Comparison of ENCODE assay signal across 27 cellular contexts in the genomic region with DNA sequence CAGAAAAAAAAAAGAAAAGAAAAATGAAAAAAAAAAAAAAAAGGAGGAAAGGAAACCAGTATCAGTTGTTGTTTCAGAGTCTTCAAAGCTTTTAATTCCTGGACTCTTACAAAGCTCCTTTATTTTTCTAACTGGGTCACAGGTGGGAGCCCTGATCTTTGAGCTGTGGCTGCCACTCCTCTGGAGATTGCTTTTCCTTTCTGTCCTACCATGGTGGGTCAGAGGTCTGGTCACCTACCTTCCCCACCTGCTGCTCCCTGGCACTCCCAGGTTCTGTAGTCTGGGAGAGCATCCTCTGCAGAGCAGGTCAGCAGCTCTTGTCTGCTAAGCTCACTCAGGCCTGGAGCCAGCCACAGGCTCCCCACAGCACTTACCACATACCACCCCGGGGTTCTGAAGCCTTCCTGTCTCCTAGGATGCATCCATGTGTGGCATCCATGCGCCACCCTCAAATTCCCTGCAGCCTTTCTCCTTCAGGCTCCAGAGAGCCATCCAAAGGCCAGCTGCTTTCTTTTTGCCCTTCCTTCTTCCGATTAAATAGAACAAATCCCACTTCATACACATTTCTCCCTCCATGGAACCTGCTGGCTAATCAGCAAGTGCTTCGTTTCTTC.
A peak's percentile ranks its signal among the peaks of the same experiment; 100 is the strongest.
DNase-seq lines count a peak whose midpoint lies in the region; ATAC-seq and TF ChIP-seq lines count a peak whose summit lies in the region.
"Had no signal": no experiment of that assay in that cellular context is flagged by ENCODE, and none has a peak within 500 bp of the region (broad histone marks: within the 10 kb centered on the region; RNA-seq: fewer than 3 reads in every experiment).

No MANE protein-coding gene starts in this region.

- no peaks in the 10 kb centered on the region for H3K36me3 Mint-ChIP-seq in CD4-positive, alpha-beta memory T cell
- H3K36me3 Mint-ChIP-seq: activated CD8-positive, alpha-beta memory T cell treated with anti-CD3 and anti-CD28 coated beads, Interleukin-2, amount 10 ng/mL, durations not matched to agents 7 days and 5 days; IgD-negative memory B cell had no signal

- DNase-seq in MM.1S = no peak
- peak; percentile 7 for DNase-seq in iPS-NIHi11 (ENCODE audit: low spot score)
- peak; percentile 30 for DNase-seq in transverse colon
- no peak for DNase-seq in Karpas-422
- DNase-seq in CD4-positive, alpha-beta memory T cell = no peak
- DNase-seq: activated CD4-positive, alpha-beta T cell treated with anti-CD3 and anti-CD28 coated beads, Interleukin-2, amount 10 ng/mL, durations not matched to agents 7 days and 5 days; activated CD8-positive, alpha-beta memory T cell treated with anti-CD3 and anti-CD28 coated beads, Interleukin-2, amount 10 ng/mL, durations not matched to agents 7 days and 5 days; activated naive CD4-positive, alpha-beta T cell treated with Interleukin-2 at 50 U/mL for 16 hours; activated T-cell treated with anti-CD3 and anti-CD28 coated beads, Interleukin-2, amount 50 U/mL, for 72 hours; brain microvascular endothelial cell; CD4-positive, alpha-beta T cell; effector memory CD8-positive, alpha-beta T cell; gastrocnemius medialis; hippocampal formation; NCI-H1417; NCI-H2171; NCI-H526; posterior cingulate gyrus; sigmoid colon; stimulated activated CD4-positive, alpha-beta T cell treated with anti-CD3 and anti-CD28 coated beads, Interleukin-15, amount 100 ng/mL, for 24 hours had no signal

- H3K4me3 ChIP-seq in MM.1S (ENCODE audit: low read length) (no peak overlapping the region), transverse colon (no peak overlapping the region), Karpas-422 (ENCODE audit: low read length) (no peak overlapping the region)
- H3K4me3 ChIP-seq in CD4-positive, alpha-beta memory T cell (ENCODE audit: low read length in 2 of 2) = no peak overlapping the region
- H3K4me3 ChIP-seq: gastrocnemius medialis, HAP-1, sigmoid colon had no signal

- no peaks in the 10 kb centered on the region for H3K79me2 ChIP-seq in MM.1S (ENCODE audit: low read length)
- H3K79me2 ChIP-seq in Karpas-422 (ENCODE audit: low read length) = no peaks in the 10 kb centered on the region

- no peak for TF ChIP-seq CTCF in MM.1S (IDR thresholded peaks at IDR 0.05; ENCODE audit: low read length)
- TF ChIP-seq CTCF in transverse colon (IDR thresholded peaks at IDR 0.05) = no peak

- 69 to 83% methylated on average over 3 to 4 of the region's 4 CpGs for WGBS in transverse colon (ENCODE audit: low coverage in 1 of 2), 2 donors

- H3K27ac Mint-ChIP-seq in CD4-positive, alpha-beta memory T cell = no peak overlapping the region
- H3K27ac Mint-ChIP-seq: activated CD4-positive, alpha-beta T cell treated with anti-CD3 and anti-CD28 coated beads, Interleukin-2, amount 10 ng/mL, durations not matched to agents 7 days and 5 days; CD4-positive, alpha-beta T cell; stimulated activated naive CD8-positive, alpha-beta T cell treated with anti-CD3 and anti-CD28 coated beads, Interleukin-15, Interleukin-2, amounts not matched to agents 100 ng/mL and 50 ng/mL, for 24 hours; T-helper 2 cell treated with Interferon-gamma antibody and Interleukin-4, amounts not matched to agents 5 μg/mL and 100 μg/mL, for 36 hours had no signal

- ATAC-seq in GM21717 (IDR thresholded peaks at IDR 0.05; ENCODE audit: unreplicated experiment) (peak; percentile 27), GM21825 (IDR thresholded peaks at IDR 0.05; ENCODE audit: unreplicated experiment) (no peak)
- ATAC-seq: activated CD8-positive, alpha-beta memory T cell treated with anti-CD3 and anti-CD28 coated beads, Interleukin-2, amount 10 ng/mL, durations not matched to agents 7 days and 5 days; activated T-cell treated with anti-CD3 and anti-CD28 coated beads, Interleukin-2, amount 50 U/mL, for 72 hours; effector memory CD8-positive, alpha-beta T cell; gastrocnemius medialis had no signal

- intact Hi-C loops in transverse colon (cut with DNase I; ENCODE audit: low total_unique reads) = no loop called here
- intact Hi-C loops in CD4-positive, alpha-beta memory T cell (cut with micrococcal nuclease) = no loop called here

- POLR2A ChIA-PET in CD4-positive, alpha-beta memory T cell (lab: Charles Lee; ENCODE audit: partially characterized antibody) = no interaction called here

- H3K4me1 Mint-ChIP-seq in CD4-positive, alpha-beta memory T cell = peaks cover 5 to 13% (median 8%) of the 10 kb centered on the region in 4 donors

- no peak overlapping the region for H3K4me3 Mint-ChIP-seq in CD4-positive, alpha-beta memory T cell
- H3K4me3 Mint-ChIP-seq: activated CD4-positive, alpha-beta T cell treated with anti-CD3 and anti-CD28 coated beads, Interleukin-2, amount 10 ng/mL, durations not matched to agents 7 days and 5 days; activated CD8-positive, alpha-beta memory T cell treated with anti-CD3 and anti-CD28 coated beads, Interleukin-2, amount 10 ng/mL, durations not matched to agents 7 days and 5 days; activated T-cell treated with anti-CD3 and anti-CD28 coated beads, Interleukin-2, amount 50 U/mL, for 72 hours; CD4-positive, alpha-beta T cell; effector memory CD8-positive, alpha-beta T cell; stimulated activated naive CD8-positive, alpha-beta T cell treated with anti-CD3 and anti-CD28 coated beads, Interleukin-15, Interleukin-2, amounts not matched to agents 100 ng/mL and 50 ng/mL, for 24 hours; T-helper 2 cell treated with Interferon-gamma antibody and Interleukin-4, amounts not matched to agents 5 μg/mL and 100 μg/mL, for 36 hours had no signal

- in situ Hi-C loops in transverse colon (cut with MboI; ENCODE audit: low pct_ligation_motif_present in 1 of 4, low pct_unique_long_range_greater_than_20kb in 1 of 4, low sequenced_read_pairs in 3 of 4) = no loop called here

- H3K4me2 ChIP-seq in MM.1S (ENCODE audit: low read depth, low read length) = peak overlapping the region; percentile 30; the same call in 1 of the 2 replicates
- no peak overlapping the region for H3K4me2 ChIP-seq in Karpas-422 (ENCODE audit: low read depth, low read length, poor library complexity, severe bottlenecking)

- CTCF ChIA-PET in CD4-positive, alpha-beta memory T cell (lab: Charles Lee; ENCODE audit: partially characterized antibody) = interaction anchor here (0.6 to 1.1 kb wide), 4 partner anchors 70 to 344 kb away, joined by 3 to 5 read pairs (median 4); no protein-coding TSS in a partner anchor

- H3K27me3 ChIP-seq in MM.1S (replicated peaks; ENCODE audit: insufficient read depth, low read length) (no peaks in the 10 kb centered on the region), transverse colon (no peaks in the 10 kb centered on the region), Karpas-422 (ENCODE audit: low read length) (no peaks in the 10 kb centered on the region)
- H3K27me3 ChIP-seq in CD4-positive, alpha-beta memory T cell (ENCODE audit: insufficient read depth, low read length) = no peaks in the 10 kb centered on the region
- H3K27me3 ChIP-seq: brain microvascular endothelial cell, gastrocnemius medialis, sigmoid colon had no signal

- H3K36me3 ChIP-seq in MM.1S (replicated peaks; ENCODE audit: insufficient read depth, low read length) (no peaks in the 10 kb centered on the region), transverse colon (no peaks in the 10 kb centered on the region), Karpas-422 (ENCODE audit: insufficient read depth, low read length) (no peaks in the 10 kb centered on the region)
- H3K36me3 ChIP-seq in CD4-positive, alpha-beta memory T cell (ENCODE audit: insufficient read depth, low read length) = no peaks in the 10 kb centered on the region
- H3K36me3 ChIP-seq: brain microvascular endothelial cell, gastrocnemius medialis, HAP-1, sigmoid colon had no signal

- H3K9ac ChIP-seq in MM.1S (ENCODE audit: low read length) (no peak overlapping the region), Karpas-422 (ENCODE audit: low read length) (no peak overlapping the region)

- no peaks in the 10 kb centered on the region for H3K9me2 ChIP-seq in MM.1S (replicated peaks; ENCODE audit: insufficient read depth, low read length)
- no peaks in the 10 kb centered on the region for H3K9me2 ChIP-seq in Karpas-422 (replicated peaks; ENCODE audit: insufficient read depth, low read length)

- no peak for TF ChIP-seq POLR2A in transverse colon (IDR thresholded peaks at IDR 0.05)

- H3K27me3 Mint-ChIP-seq in CD4-positive, alpha-beta memory T cell = peaks cover 0 to 4% of the 10 kb centered on the region in 2 donors

- peaks cover 7% of the 10 kb centered on the region for H3F3A ChIP-seq in MM.1S (ENCODE audit: insufficient read depth, low read length)

- no peak overlapping the region for H3K27ac ChIP-seq in MM.1S (ENCODE audit: low read length)
- no peak overlapping the region for H3K27ac ChIP-seq in transverse colon
- H3K27ac ChIP-seq in Karpas-422 (ENCODE audit: low read length) = no peak overlapping the region
- H3K27ac ChIP-seq in CD4-positive, alpha-beta memory T cell (ENCODE audit: low read depth, low read length) = no peak overlapping the region
- H3K27ac ChIP-seq: brain microvascular endothelial cell, gastrocnemius medialis, sigmoid colon, VCaP had no signal

- H3K4me1 ChIP-seq in MM.1S (ENCODE audit: low read length) (peaks cover 18% of the 10 kb centered on the region), transverse colon (peaks cover 0 to 18% (median 6%) of the 10 kb centered on the region in 4 donors), Karpas-422 (ENCODE audit: low read length) (no peaks in the 10 kb centered on the region)
- H3K4me1 ChIP-seq in CD4-positive, alpha-beta memory T cell (ENCODE audit: insufficient read depth, low read length) = no peaks in the 10 kb centered on the region
- H3K4me1 ChIP-seq: gastrocnemius medialis, HAP-1, sigmoid colon had no signal

- H4K20me1 ChIP-seq in MM.1S (ENCODE audit: insufficient read depth, low read length) = no peaks in the 10 kb centered on the region
- H4K20me1 ChIP-seq in Karpas-422 (ENCODE audit: insufficient read depth, low read depth, low read length) = no peaks in the 10 kb centered on the region

- H2AFZ ChIP-seq in MM.1S (ENCODE audit: low read length) (no peak overlapping the region), Karpas-422 (ENCODE audit: low read length) (no peak overlapping the region)

- TF ChIP-seq EP300 in transverse colon (IDR thresholded peaks at IDR 0.05; ENCODE audit: low read depth) = no peak

- peaks cover 0 to 2% (median 0%) of the 10 kb centered on the region in 8 donors for H3K9me3 Mint-ChIP-seq in CD4-positive, alpha-beta memory T cell
- H3K9me3 Mint-ChIP-seq: activated CD4-positive, alpha-beta T cell treated with anti-CD3 and anti-CD28 coated beads, Interleukin-2, amount 10 ng/mL, durations not matched to agents 7 days and 5 days; activated T-cell treated with anti-CD3 and anti-CD28 coated beads, Interleukin-2, amount 50 U/mL, for 72 hours; CD4-positive, alpha-beta T cell; effector memory CD8-positive, alpha-beta T cell; stimulated activated naive CD8-positive, alpha-beta T cell treated with anti-CD3 and anti-CD28 coated beads, Interleukin-15, Interleukin-2, amounts not matched to agents 100 ng/mL and 50 ng/mL, for 24 hours; T-helper 2 cell treated with Interferon-gamma antibody and Interleukin-4, amounts not matched to agents 5 μg/mL and 100 μg/mL, for 36 hours had no signal

- H3K9me3 ChIP-seq in MM.1S (replicated peaks; ENCODE audit: insufficient read depth, low read length) = no peaks in the 10 kb centered on the region
- H3K9me3 ChIP-seq in transverse colon = no peaks in the 10 kb centered on the region
- no peaks in the 10 kb centered on the region for H3K9me3 ChIP-seq in Karpas-422 (ENCODE audit: low read length)
- H3K9me3 ChIP-seq in CD4-positive, alpha-beta memory T cell (ENCODE audit: control insufficient read depth in 1 of 2, low read length in 2 of 2) = no peaks in the 10 kb centered on the region
- H3K9me3 ChIP-seq: gastrocnemius medialis, HAP-1, sigmoid colon had no signal

Comparison
In these comparisons a context has a peak if more than half of its experiments do, and no peak if none do; other contexts are left out.
1. DNase-seq: peak in iPS-NIHi11 (single experiment) and transverse colon (single experiment); none in MM.1S (single experiment), Karpas-422 (single experiment) and CD4-positive, alpha-beta memory T cell (0 of 5).